In genomic region chr19:1384085-1384462, GRCh38 we compare ENCODE assay signal across 8 cellular contexts. TPM values are rescaled to one million over a fixed set of nuclear protein-coding genes. Genes with fewer than 3 reads are reported as not detected.
A peak's percentile ranks its signal among the peaks of the same experiment; 100 is the strongest.
DNase-seq lines count a peak whose midpoint lies in the region; ATAC-seq and TF ChIP-seq lines count a peak whose summit lies in the region.

No MANE protein-coding gene starts in this region.

- H3K27me3 ChIP-seq in osteoblast (ENCODE audit: insufficient read depth, low read length), result no peaks in the 10 kb centered on the region

- ATAC-seq in GM18909 (IDR thresholded peaks at IDR 0.05; ENCODE audit: poor library complexity, unreplicated experiment) (peak; percentile 11), HG03460 (IDR thresholded peaks at IDR 0.05; ENCODE audit: unreplicated experiment) (no peak), HG02678 (IDR thresholded peaks at IDR 0.05; ENCODE audit: unreplicated experiment) (no peak)

- H3K4me2 ChIP-seq in osteoblast (ENCODE audit: insufficient read depth, low read length), result peak overlapping the region; percentile 95

- H3K4me3 ChIP-seq in NB4 (ENCODE audit: low read depth, low read length) (peak overlapping the region; percentile 82), epithelial cell of proximal tubule (ENCODE audit: low read depth, low read length) (peak overlapping the region; percentile 98), osteoblast (ENCODE audit: insufficient read depth, low read length) (peak overlapping the region; percentile 97)

- H3K27ac ChIP-seq in osteoblast (ENCODE audit: low read depth, low read length), result peak overlapping the region; percentile 72

- H3K9me3 ChIP-seq in osteoblast (ENCODE audit: low read depth, low read length), result no peaks in the 10 kb centered on the region

- peaks cover 4% of the 10 kb centered on the region for H4K20me1 ChIP-seq in osteoblast (ENCODE audit: insufficient read depth, low read length)

- H2AFZ ChIP-seq in osteoblast (ENCODE audit: low read length), result peak overlapping the region; percentile 83

- H3K4me1 ChIP-seq in osteoblast (ENCODE audit: insufficient read depth, low read length), result peaks cover 9% of the 10 kb centered on the region

- TF ChIP-seq CTCF in NB4 (IDR thresholded peaks at IDR 0.05; ENCODE audit: low read depth, low read length) (no peak), epithelial cell of proximal tubule (conservative IDR thresholded peaks at IDR 0.05; ENCODE audit: low read depth, low read length) (no peak), osteoblast (IDR thresholded peaks at IDR 0.05; ENCODE audit: extremely low read depth, low read depth, low read length) (no peak)

- peaks cover 35% of the 10 kb centered on the region for H3K79me2 ChIP-seq in osteoblast (ENCODE audit: insufficient read depth, low read length)

- DNase-seq in NB4 (ENCODE audit: low read depth) (no peak), epithelial cell of proximal tubule (ENCODE audit: low read depth) (no peak), osteoblast (ENCODE audit: insufficient read length, low spot score, missing footprints) (no peak), mucosa of gallbladder (ENCODE audit: low spot score) (no peak), GM03348 (ENCODE audit: low spot score) (no peak)

- TF ChIP-seq POLR2A in NB4 (IDR thresholded peaks at IDR 0.05; ENCODE audit: extremely low read depth, insufficient read length), result no peak

- peaks cover 5% of the 10 kb centered on the region for H3K36me3 ChIP-seq in osteoblast (ENCODE audit: insufficient read depth, low read length)

RNA-seq across cellular contexts. Expression of gene NDUFS7, which starts 0.4 kb away (rescaled TPM):
- 138 and 174 TPM in 2 replicates for total RNA-seq in epithelial cell of proximal tubule
- total RNA-seq in osteoblast, result 40.4 and 46.0 TPM in 2 replicates
- total RNA-seq in mucosa of gallbladder, result 121 TPM

RNA-seq across cellular contexts. Expression of gene GAMT, which starts 17.3 kb away (rescaled TPM):
- total RNA-seq in epithelial cell of proximal tubule (22.5 and 29.2 TPM in 2 replicates), osteoblast (25.0 and 29.2 TPM in 2 replicates), mucosa of gallbladder (27.9 TPM)

RNA-seq across cellular contexts. Expression of gene DAZAP1, which starts 23.3 kb away (rescaled TPM):
- total RNA-seq in epithelial cell of proximal tubule (53.8 and 136 TPM in 2 replicates), osteoblast (40.9 and 44.5 TPM in 2 replicates), mucosa of gallbladder (77.7 TPM)

RNA-seq across cellular contexts. Expression of gene RPS15, which starts 54.1 kb away (rescaled TPM):
- total RNA-seq in epithelial cell of proximal tubule (2,061 and 3,361 TPM in 2 replicates), osteoblast (304 and 318 TPM in 2 replicates), mucosa of gallbladder (877 TPM)
